17 cellular contexts compared by ENCODE assay signal in genomic region chr12:124611559-124612391, GRCh38.
"Had no signal": no experiment of that assay in that cellular context is flagged by ENCODE, and none has a peak within 500 bp of the region (broad histone marks: within the 10 kb centered on the region; RNA-seq: fewer than 3 reads in every experiment).

No MANE protein-coding gene starts in this region.

- H3K36me3 ChIP-seq: cardiac muscle cell, esophagus squamous epithelium, sigmoid colon, thyroid gland, uterus had no signal

- H3K9me3 Mint-ChIP-seq: activated T-cell treated with anti-CD3 and anti-CD28 coated beads, Interleukin-2, amount 50 U/mL, for 72 hours had no signal

- H3K36me3 Mint-ChIP-seq: activated naive CD8-positive, alpha-beta T cell; stimulated activated memory B cell treated with anti-CD40 and anti-IgM and Interleukin-4, amounts not matched to agents 10 μg/mL and 1 μg/mL and 100 μg/mL, for 72 hours had no signal

- H3K27ac ChIP-seq: cardiac muscle cell, esophagus squamous epithelium, thyroid gland, uterus had no signal

- H3K27me3 ChIP-seq: cardiac muscle cell, sigmoid colon, thyroid gland, uterus had no signal

- H3K4me3 Mint-ChIP-seq: activated CD4-positive, alpha-beta T cell treated with anti-CD3 and anti-CD28 coated beads, Interleukin-2, amount 10 ng/mL, durations not matched to agents 7 days and 5 days; activated naive CD8-positive, alpha-beta T cell; activated T-cell treated with anti-CD3 and anti-CD28 coated beads, Interleukin-2, amount 50 U/mL, for 72 hours; stimulated activated memory B cell treated with anti-CD40 and anti-IgM and Interleukin-4, amounts not matched to agents 10 μg/mL and 1 μg/mL and 100 μg/mL, for 72 hours had no signal

- H3K27ac Mint-ChIP-seq: activated CD4-positive, alpha-beta T cell treated with anti-CD3 and anti-CD28 coated beads, Interleukin-2, amount 10 ng/mL, durations not matched to agents 7 days and 5 days; activated naive CD8-positive, alpha-beta T cell; activated T-cell treated with anti-CD3 and anti-CD28 coated beads, Interleukin-2, amount 50 U/mL, for 72 hours; stimulated activated memory B cell treated with anti-CD40 and anti-IgM and Interleukin-4, amounts not matched to agents 10 μg/mL and 1 μg/mL and 100 μg/mL, for 72 hours had no signal

- DNase-seq: activated CD4-positive, alpha-beta T cell treated with anti-CD3 and anti-CD28 coated beads, Interleukin-2, amount 10 ng/mL, durations not matched to agents 7 days and 5 days; activated CD8-positive, alpha-beta memory T cell treated with anti-CD3 and anti-CD28 coated beads for 24 hours; activated T-cell treated with anti-CD3 and anti-CD28 coated beads, Interleukin-2, amount 50 U/mL, for 72 hours; dermis blood vessel endothelial cell; effector memory CD4-positive, alpha-beta T cell; esophagus squamous epithelium; naive thymus-derived CD8-positive, alpha-beta T cell; sigmoid colon; stimulated activated CD4-positive, alpha-beta T cell treated with anti-CD3 and anti-CD28 coated beads, Interleukin-4, amount 100 ng/mL, for 4 hours; T-helper 1 cell; T-helper 9 cell; thyroid gland; uterus had no signal

- ATAC-seq: activated CD4-positive, CD25-positive, alpha-beta regulatory T cell treated with anti-CD3 and anti-CD28 coated beads, Interleukin-2, amount 50 U/mL, for 24 hours; activated T-cell treated with anti-CD3 and anti-CD28 coated beads, Interleukin-2, amount 50 U/mL, for 72 hours; naive thymus-derived CD8-positive, alpha-beta T cell; stimulated activated memory B cell treated with anti-CD40 and anti-IgM and Interleukin-4, amounts not matched to agents 10 μg/mL and 1 μg/mL and 100 μg/mL, for 72 hours had no signal

- H3K9me3 ChIP-seq: sigmoid colon, thyroid gland, uterus had no signal

- H3K4me3 ChIP-seq: cardiac muscle cell, esophagus squamous epithelium, sigmoid colon, thyroid gland, uterus had no signal

- H3K27me3 Mint-ChIP-seq: activated naive CD8-positive, alpha-beta T cell; stimulated activated memory B cell treated with anti-CD40 and anti-IgM and Interleukin-4, amounts not matched to agents 10 μg/mL and 1 μg/mL and 100 μg/mL, for 72 hours had no signal
